9 cellular contexts compared by ENCODE assay signal in the genomic region with DNA sequence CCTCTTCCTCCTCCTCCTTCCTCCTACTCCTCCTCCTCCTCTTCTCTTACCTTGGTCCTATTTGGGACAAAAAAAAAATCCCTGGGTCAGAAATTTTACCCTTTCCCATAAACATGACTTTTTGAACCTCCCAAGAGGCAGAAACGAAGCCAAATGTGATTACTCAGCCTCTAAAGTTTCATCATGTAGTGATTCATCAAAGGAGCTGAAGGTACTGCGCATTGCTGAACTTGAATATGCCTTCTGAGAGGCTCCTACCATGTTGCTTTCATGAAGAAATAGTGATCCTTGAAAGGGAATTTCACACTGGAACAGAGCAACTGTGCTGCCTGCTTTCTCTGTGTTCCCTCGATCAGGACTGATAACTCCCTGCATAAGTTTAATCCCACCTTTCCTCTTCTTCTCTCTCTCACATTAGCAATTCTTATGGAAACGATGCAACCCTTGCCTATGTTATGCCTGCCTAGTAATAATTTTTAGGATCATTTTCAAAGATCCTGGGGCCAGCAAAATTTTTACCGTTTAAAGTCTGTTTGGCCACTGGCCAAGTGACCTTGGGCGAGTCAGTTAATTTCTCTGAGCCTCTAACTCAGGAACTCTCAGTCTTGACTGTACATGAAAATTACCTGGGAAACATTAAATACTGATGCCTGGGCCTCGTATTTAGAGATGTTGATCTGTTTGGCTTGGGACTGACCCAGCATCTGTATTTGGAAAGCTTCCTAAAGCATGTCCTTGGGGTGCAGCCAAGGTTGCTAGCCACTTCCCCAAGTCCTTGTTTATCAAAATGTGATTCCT.
DNase-seq lines count a peak whose midpoint lies in the region; ATAC-seq and TF ChIP-seq lines count a peak whose summit lies in the region.
"Had no signal": no experiment of that assay in that cellular context is flagged by ENCODE, and none has a peak within 500 bp of the region (broad histone marks: within the 10 kb centered on the region; RNA-seq: fewer than 3 reads in every experiment).

No MANE protein-coding gene starts in this region.

- H3K36me3 Mint-ChIP-seq in T-cell: peaks cover 4% of the 10 kb centered on the region

- POLR2A ChIA-PET in T-cell (lab: Charles Lee): no interaction called here

- H3K27ac ChIP-seq in RWPE2 (ENCODE audit: poor library complexity, severe bottlenecking) (peak overlapping the region; percentile 75), gastrocnemius medialis (peak overlapping the region in 3 of 4 donors; percentile 38 to 65 (median 42))

- peak; percentile 77 for DNase-seq in GM03348 (ENCODE audit: low spot score)
- DNase-seq in RWPE2 (ENCODE audit: low spot score): no peak
- DNase-seq in fibroblast of mammary gland (ENCODE audit: low read depth): peak; percentile 98
- peak in 1 of 2 donors; percentile 17 for DNase-seq in gastrocnemius medialis
- DNase-seq in T-cell: no peak
- DNase-seq: stimulated activated CD4-positive, alpha-beta T cell treated with anti-CD3 and anti-CD28 coated beads, Interleukin-2, amount 100 ng/mL, for 48 hours had no signal

- CTCF ChIA-PET in T-cell (lab: Charles Lee): interaction anchor here (0.6 to 1.0 kb wide), 2 partner anchors 18 to 34 kb away, joined by 3 read pairs; no protein-coding TSS in a partner anchor

- H3K27ac Mint-ChIP-seq in T-cell: peak overlapping the region in 1 of 2 donors; percentile 76

- TF ChIP-seq POLR2A in gastrocnemius medialis (IDR thresholded peaks at IDR 0.05): no peak

- peaks cover 63 to 68% (median 64%) of the 10 kb centered on the region in 3 donors for H3K4me1 Mint-ChIP-seq in T-cell

- H3K9me3 Mint-ChIP-seq in T-cell: peaks cover 2 to 7% (median 3%) of the 10 kb centered on the region in 3 donors

- in situ Hi-C loops in gastrocnemius medialis (cut with MboI; ENCODE audit: low sequenced_read_pairs in 4 of 4): no loop called here

- ATAC-seq in RWPE2 (ENCODE audit: low read depth) (peak; percentile 95), gastrocnemius medialis (peak; percentile 89 to 92), GM21367 (IDR thresholded peaks at IDR 0.05; ENCODE audit: unreplicated experiment) (no peak), GM21390 (IDR thresholded peaks at IDR 0.05; ENCODE audit: unreplicated experiment) (no peak), T-cell (replicated peaks in 1 of 4) (no peak), GM21360 (IDR thresholded peaks at IDR 0.05; ENCODE audit: unreplicated experiment) (no peak)

- intact Hi-C loops in gastrocnemius medialis (cut with DNase I; ENCODE audit: low total_unique reads): no loop called here

- no peak overlapping the region for H3K4me3 ChIP-seq in RWPE2 (ENCODE audit: severe bottlenecking)
- no peak overlapping the region for H3K4me3 ChIP-seq in fibroblast of mammary gland (ENCODE audit: control insufficient read depth, low read depth, low read length)
- H3K4me3 ChIP-seq in gastrocnemius medialis: peak overlapping the region in 1 of 4 donors; percentile 7

- H3K36me3 ChIP-seq in RWPE2 (ENCODE audit: low read depth) (no peaks in the 10 kb centered on the region), gastrocnemius medialis (no peaks in the 10 kb centered on the region)

- H3K27me3 Mint-ChIP-seq in T-cell: peaks cover 21 to 25% of the 10 kb centered on the region in 2 donors

- H3K4me3 Mint-ChIP-seq in T-cell: peak overlapping the region in 1 of 3 donors; percentile 67

- H3K27me3 ChIP-seq in RWPE2 (ENCODE audit: insufficient read depth, poor library complexity, severe bottlenecking): no peaks in the 10 kb centered on the region
- no peaks in the 10 kb centered on the region for H3K27me3 ChIP-seq in gastrocnemius medialis

- H3K9me3 ChIP-seq in RWPE2 (ENCODE audit: severe bottlenecking) (no peaks in the 10 kb centered on the region), gastrocnemius medialis (no peaks in the 10 kb centered on the region)

- TF ChIP-seq CTCF in RWPE2 (IDR thresholded peaks at IDR 0.05; ENCODE audit: poor library complexity, severe bottlenecking) (no peak), fibroblast of mammary gland (conservative IDR thresholded peaks at IDR 0.05; ENCODE audit: control insufficient read depth, insufficient read depth, low read depth, low read length) (no peak), gastrocnemius medialis (IDR thresholded peaks at IDR 0.05 in 4 of 5, conservative IDR thresholded peaks at IDR 0.05 in 1 of 5) (no peak)

- peaks cover 13% of the 10 kb centered on the region for H3K4me1 ChIP-seq in RWPE2 (ENCODE audit: insufficient read depth, poor library complexity, severe bottlenecking)
- H3K4me1 ChIP-seq in gastrocnemius medialis: peaks cover 4 to 6% of the 10 kb centered on the region in 2 donors

Comparison
In these comparisons a context has a peak if more than half of its experiments do, and no peak if none do; other contexts are left out.
1. DNase-seq: peak in GM03348 (single experiment) and fibroblast of mammary gland (single experiment); none in RWPE2 (single experiment) and T-cell (0 of 34).
2. ATAC-seq: peak in RWPE2 (single experiment) and gastrocnemius medialis (2 of 2); none in GM21367 (single experiment), GM21390 (single experiment), T-cell (0 of 4) and GM21360 (single experiment).